In genomic region chr1:147167361-147167760, GRCh38 we compare ENCODE assay signal across 10 cellular contexts. TPM values are rescaled to one million over a fixed set of nuclear protein-coding genes. Genes with fewer than 3 reads are reported as not detected.
A peak's percentile ranks its signal among the peaks of the same experiment; 100 is the strongest.
DNase-seq lines count a peak whose midpoint lies in the region; ATAC-seq and TF ChIP-seq lines count a peak whose summit lies in the region.
"Had no signal": no experiment of that assay in that cellular context is flagged by ENCODE, and none has a peak within 500 bp of the region (broad histone marks: within the 10 kb centered on the region; RNA-seq: fewer than 3 reads in every experiment).

No MANE protein-coding gene starts in this region.

- H3K9me3 ChIP-seq in sigmoid colon = no peaks in the 10 kb centered on the region

- WGBS in sigmoid colon, 2 donors = 28 to 71% methylated on average over 1 of the region's 1 CpG

- no peak for ATAC-seq in GM18870 (IDR thresholded peaks at IDR 0.05; ENCODE audit: unreplicated experiment)
- ATAC-seq in GM19395 (IDR thresholded peaks at IDR 0.05; ENCODE audit: unreplicated experiment) = no peak
- ATAC-seq: activated CD4-positive, alpha-beta T cell treated with anti-CD3 and anti-CD28 coated beads for 36 hours; naive thymus-derived CD8-positive, alpha-beta T cell had no signal

- no peak for TF ChIP-seq EP300 in sigmoid colon (IDR thresholded peaks at IDR 0.05)

- H3K4me1 ChIP-seq in sigmoid colon = peaks cover 0 to 51% (median 35%) of the 10 kb centered on the region in 4 donors

- intact Hi-C loops in sigmoid colon (cut with DNase I) = no loop called here

- H3K27ac ChIP-seq in sigmoid colon = peak overlapping the region in 3 of 4 donors; percentile 6 to 69 (median 45)

- H3K36me3 ChIP-seq in sigmoid colon = peaks cover 0 to 34% (median 5%) of the 10 kb centered on the region in 4 donors

- TF ChIP-seq POLR2A in sigmoid colon (IDR thresholded peaks at IDR 0.05) = no peak

- no peaks in the 10 kb centered on the region for H3K27me3 ChIP-seq in sigmoid colon

- H3K4me3 ChIP-seq in epithelial cell of proximal tubule (ENCODE audit: low read depth, low read length) = no peak overlapping the region
- H3K4me3 ChIP-seq in sigmoid colon = no peak overlapping the region

- DNase-seq in GM03348 (ENCODE audit: low spot score) = peak; percentile 86
- peak; percentile 96 for DNase-seq in RKO (ENCODE audit: low spot score)
- peak; percentile 91 for DNase-seq in epithelial cell of proximal tubule (ENCODE audit: low read depth)
- DNase-seq in sigmoid colon = no peak
- DNase-seq in DMS 273 treated with DMSO at 0.1 percent for 48 hours (lab: John Stamatoyannopoulos, UW) = no peak
- DNase-seq in NCI-H2227 treated with DMSO at 0.1 percent for 48 hours (lab: John Stamatoyannopoulos, UW) = no peak
- DNase-seq: activated CD4-positive, alpha-beta T cell treated with anti-CD3 and anti-CD28 coated beads for 36 hours; naive thymus-derived CD8-positive, alpha-beta T cell had no signal

- no peak for TF ChIP-seq CTCF in epithelial cell of proximal tubule (conservative IDR thresholded peaks at IDR 0.05; ENCODE audit: low read depth, low read length)
- no peak for TF ChIP-seq CTCF in sigmoid colon (IDR thresholded peaks at IDR 0.05)

RNA-seq across cellular contexts. Expression of gene PRKAB2, which starts 4.9 kb away (rescaled TPM):
- 8.0 and 8.1 TPM in 2 replicates for total RNA-seq in epithelial cell of proximal tubule
- total RNA-seq in sigmoid colon = 10 to 100 TPM; 33.5 to 40.3 (median 38.5) TPM
- 1 to 10 TPM; 5.4 to 6.9 (median 6.7) TPM for polyA plus RNA-seq in sigmoid colon

RNA-seq across cellular contexts. Expression of gene FMO5, which starts 57.8 kb away (rescaled TPM):
- total RNA-seq in epithelial cell of proximal tubule = 0.29 and 1.0 TPM in 2 replicates
- 1 to 10 TPM; 1.9 to 7.1 (median 3.2) TPM for total RNA-seq in sigmoid colon
- 10 to 100 TPM; 10.2 to 48.8 (median 40.2) TPM for polyA plus RNA-seq in sigmoid colon

Comparison
In these comparisons a context has a peak if more than half of its experiments do, and no peak if none do; other contexts are left out.
1. DNase-seq: peak in GM03348 (single experiment), RKO (single experiment) and epithelial cell of proximal tubule (single experiment); none in sigmoid colon (single experiment), DMS 273 treated with DMSO at 0.1 percent for 48 hours (single experiment) and NCI-H2227 treated with DMSO at 0.1 percent for 48 hours (single experiment).